Comparison of ENCODE assay signal across 13 cellular contexts in genomic region chr10:28541695-28542365, GRCh38. TPM values are rescaled to one million over a fixed set of nuclear protein-coding genes. Genes with fewer than 3 reads are reported as not detected.
DNase-seq lines count a peak whose midpoint lies in the region; ATAC-seq and TF ChIP-seq lines count a peak whose summit lies in the region.
"Had no signal": no experiment of that assay in that cellular context is flagged by ENCODE, and none has a peak within 500 bp of the region (broad histone marks: within the 10 kb centered on the region; RNA-seq: fewer than 3 reads in every experiment).

No MANE protein-coding gene starts in this region.

- H4K91ac ChIP-seq in trophoblast cell (ENCODE audit: low read depth, low read length), result no peak overlapping the region

- H3K36me3 ChIP-seq in OCI-LY7 (ENCODE audit: insufficient read depth, low read length), result peaks cover 100% of the 10 kb centered on the region
- peaks cover 18 to 33% of the 10 kb centered on the region in 2 experiments for H3K36me3 ChIP-seq in trophoblast cell (ENCODE audit: control insufficient read depth in 1 of 2, insufficient read depth in 2 of 2, low read length in 2 of 2)
- H3K36me3 ChIP-seq in tibial nerve, result peaks cover 3 to 74% (median 4%) of the 10 kb centered on the region in 3 donors

- no peak overlapping the region for H4K8ac ChIP-seq in trophoblast cell (ENCODE audit: low read depth, low read length)

- peak; percentile 39 to 44 for ATAC-seq in activated T-cell treated with anti-CD3 and anti-CD28 coated beads, Interleukin-2, amount 50 U/mL, for 4 hours
- no peak for ATAC-seq in GM18867 (IDR thresholded peaks at IDR 0.05; ENCODE audit: unreplicated experiment)

- H3K23ac ChIP-seq in trophoblast cell (ENCODE audit: low read length), result no peak overlapping the region

- CTCF ChIA-PET in OCI-LY7 (lab: Charles Lee; ENCODE audit: unreplicated experiment), result no interaction called here

- TF ChIP-seq POLR2A in tibial nerve (IDR thresholded peaks at IDR 0.05), result no peak

- H3K9me3 ChIP-seq in OCI-LY7 (ENCODE audit: low read length) (no peaks in the 10 kb centered on the region), trophoblast cell (ENCODE audit: insufficient read depth, low read depth, low read length) (no peaks in the 10 kb centered on the region), tibial nerve (no peaks in the 10 kb centered on the region)
- H3K9me3 ChIP-seq: thyroid gland had no signal

- H2AFZ ChIP-seq in OCI-LY7 (ENCODE audit: low read length) (no peak overlapping the region), trophoblast cell (ENCODE audit: insufficient read depth, low read length, poor library complexity) (no peak overlapping the region)

- POLR2A ChIA-PET in OCI-LY7 (lab: Charles Lee), result interaction anchor here (0.9 to 1.5 kb wide), 3 partner anchors 9 to 16 kb away, joined by 3 to 8 read pairs (median 5); no protein-coding TSS in a partner anchor

- H3K27me3 Mint-ChIP-seq in activated T-cell treated with anti-CD3 and anti-CD28 coated beads, Interleukin-2, amount 50 U/mL, for 4 hours (ENCODE audit: low read depth), result no peaks in the 10 kb centered on the region

- H2BK12ac ChIP-seq in trophoblast cell (ENCODE audit: low read length), result no peak overlapping the region

- H3K4me2 ChIP-seq in OCI-LY7 (ENCODE audit: low read length) (no peak overlapping the region), trophoblast cell (ENCODE audit: low read length) (no peak overlapping the region)

- no peak for TF ChIP-seq EP300 in tibial nerve (IDR thresholded peaks at IDR 0.05)

- H3K9ac ChIP-seq in trophoblast cell (ENCODE audit: low read length), result no peak overlapping the region

- no peak for DNase-seq in activated T-cell treated with anti-CD3 and anti-CD28 coated beads, Interleukin-2, amount 50 U/mL, for 4 hours
- DNase-seq in activated T-cell treated with anti-CD3 and anti-CD28 coated beads, Interleukin-2, amount 50 U/mL, for 1 hour, result no peak
- DNase-seq in OCI-LY7 (ENCODE audit: low spot score) (no peak), fibroblast of mammary gland (ENCODE audit: low read depth) (no peak), trophoblast cell (no peak), putamen (ENCODE audit: low spot score) (no peak), tibial nerve (ENCODE audit: low spot score in 2 of 2) (no peak)
- DNase-seq: activated CD4-positive, CD25-positive, alpha-beta regulatory T cell treated with anti-CD3 and anti-CD28 coated beads, Interleukin-2, amount 50 U/mL, for 72 hours; effector CD4-positive, alpha-beta T cell; NCI-H1417; NCI-H526 treated with DMSO at 0.1 percent for 48 hours; thyroid gland had no signal

- no peaks in the 10 kb centered on the region for H3K9me2 ChIP-seq in OCI-LY7 (ENCODE audit: insufficient read depth, low read length)

- H3K79me1 ChIP-seq in trophoblast cell (ENCODE audit: low read length), result no peaks in the 10 kb centered on the region

- WGBS in trophoblast cell (ENCODE audit: extremely low coverage, insufficient coverage, insufficient read length), result no CpG with 5 or more reads among the region's 3 CpGs
- WGBS in tibial nerve, 2 donors, result 48 to 51% methylated on average over 3 of the region's 3 CpGs

- no peak overlapping the region for H3K18ac ChIP-seq in trophoblast cell (ENCODE audit: low read length)

- no peak overlapping the region for H3K14ac ChIP-seq in trophoblast cell (ENCODE audit: low read length)

- TF ChIP-seq CTCF in OCI-LY7 (conservative IDR thresholded peaks at IDR 0.05; ENCODE audit: low read length) (peak; percentile 55), fibroblast of mammary gland (conservative IDR thresholded peaks at IDR 0.05; ENCODE audit: control insufficient read depth, insufficient read depth, low read depth, low read length) (peak; percentile 21), tibial nerve (IDR thresholded peaks at IDR 0.05) (no peak)

- intact Hi-C loops in OCI-LY7 (cut with micrococcal nuclease; ENCODE audit: unreplicated experiment), result no loop called here

- H2AK5ac ChIP-seq in trophoblast cell (ENCODE audit: low read length), result no peak overlapping the region

- no peaks in the 10 kb centered on the region for H3K9me3 Mint-ChIP-seq in activated T-cell treated with anti-CD3 and anti-CD28 coated beads, Interleukin-2, amount 50 U/mL, for 4 hours

- H3K27ac ChIP-seq in OCI-LY7 (ENCODE audit: low read depth, low read length, poor library complexity, severe bottlenecking) (no peak overlapping the region), trophoblast cell (ENCODE audit: low read depth, low read length) (no peak overlapping the region), tibial nerve (no peak overlapping the region)
- H3K27ac ChIP-seq: thyroid gland had no signal

- H3K27me3 ChIP-seq in trophoblast cell (ENCODE audit: insufficient read depth, low read length), result no peaks in the 10 kb centered on the region
- H3K27me3 ChIP-seq in tibial nerve, result no peaks in the 10 kb centered on the region
- H3K27me3 ChIP-seq: thyroid gland had no signal

- no peak overlapping the region for H4K12ac ChIP-seq in trophoblast cell (ENCODE audit: low read depth, low read length)

- peaks cover 46% of the 10 kb centered on the region for H4K20me1 ChIP-seq in OCI-LY7 (ENCODE audit: insufficient read depth, low read length)

- H3K4me1 ChIP-seq in OCI-LY7 (ENCODE audit: insufficient read depth, low read length, poor library complexity, severe bottlenecking) (peaks cover 25% of the 10 kb centered on the region), trophoblast cell (ENCODE audit: control insufficient read depth in 1 of 2, insufficient read depth in 2 of 2, low read length in 2 of 2) (no peaks in the 10 kb centered on the region), tibial nerve (peaks cover 0 to 83% (median 13%) of the 10 kb centered on the region in 4 donors)

- H2BK120ac ChIP-seq in trophoblast cell (ENCODE audit: insufficient read depth, low read length, poor library complexity), result no peak overlapping the region

- peak overlapping the region; percentile 65 for H3K4ac ChIP-seq in trophoblast cell (ENCODE audit: low read depth, low read length)

- H2BK5ac ChIP-seq in trophoblast cell (ENCODE audit: low read depth, low read length, poor library complexity), result no peak overlapping the region

- H3K79me2 ChIP-seq in OCI-LY7 (ENCODE audit: insufficient read depth, low read depth, low read length) (peaks cover 100% of the 10 kb centered on the region), trophoblast cell (ENCODE audit: control insufficient read depth, insufficient read depth, low read length, poor library complexity) (peaks cover 12% of the 10 kb centered on the region)

- H3K4me1 Mint-ChIP-seq in activated T-cell treated with anti-CD3 and anti-CD28 coated beads, Interleukin-2, amount 50 U/mL, for 4 hours (ENCODE audit: low read depth), result peaks cover 80% of the 10 kb centered on the region

- H3K4me3 Mint-ChIP-seq in activated T-cell treated with anti-CD3 and anti-CD28 coated beads, Interleukin-2, amount 50 U/mL, for 4 hours, result peak overlapping the region; percentile 0

- H3K4me3 ChIP-seq in OCI-LY7 (ENCODE audit: low read depth, low read length, poor library complexity, severe bottlenecking), result no peak overlapping the region
- H3K4me3 ChIP-seq in fibroblast of mammary gland (ENCODE audit: control insufficient read depth, low read depth, low read length), result no peak overlapping the region
- H3K4me3 ChIP-seq in trophoblast cell (ENCODE audit: low read depth, low read length), result no peak overlapping the region
- no peak overlapping the region for H3K4me3 ChIP-seq in tibial nerve
- H3K4me3 ChIP-seq: thyroid gland had no signal

- peaks cover 44% of the 10 kb centered on the region for H3K36me3 Mint-ChIP-seq in activated T-cell treated with anti-CD3 and anti-CD28 coated beads, Interleukin-2, amount 50 U/mL, for 4 hours (ENCODE audit: insufficient read depth)

- BruUV-seq in OCI-LY7 (replicated peaks; lab: Mats Ljungman, UMichigan), result no TSS peak

RNA-seq across cellular contexts. Expression of gene WAC, which starts 8.9 kb away (rescaled TPM):
- 100 to 1,000 TPM; 105 to 122 (median 116) TPM for total RNA-seq in activated T-cell treated with anti-CD3 and anti-CD28 coated beads, Interleukin-2, amount 50 U/mL, for 4 hours
- total RNA-seq in OCI-LY7 (2014; rRNA removed; shearing (Covaris generic)), result 111 and 114 TPM in 2 replicates
- total RNA-seq in OCI-LY7 (2022) (121 and 137 TPM in 2 replicates), tibial nerve (100 to 1,000 TPM; 101 to 131 (median 118) TPM)
- polyA plus RNA-seq in trophoblast cell (2013), result 143 and 144 TPM in 2 replicates

Comparison
In these comparisons a context has a peak if more than half of its experiments do, and no peak if none do; other contexts are left out.
1. CTCF ChIP-seq: peak in OCI-LY7 (single experiment) and fibroblast of mammary gland (single experiment); none in tibial nerve (0 of 5).